27 cellular contexts compared by ENCODE assay signal in genomic region chr15:38021259-38021658, GRCh38.
A peak's percentile ranks its signal among the peaks of the same experiment; 100 is the strongest.
DNase-seq lines count a peak whose midpoint lies in the region; ATAC-seq and TF ChIP-seq lines count a peak whose summit lies in the region.
"Had no signal": no experiment of that assay in that cellular context is flagged by ENCODE, and none has a peak within 500 bp of the region (broad histone marks: within the 10 kb centered on the region; RNA-seq: fewer than 3 reads in every experiment).

No MANE protein-coding gene starts in this region.

- DNase-seq in GM10266 (ENCODE audit: extremely low spot score): peak; percentile 19
- DNase-seq in NCI-H69 (lab: John Stamatoyannopoulos, UW): peak; percentile 11
- no peak for DNase-seq in cerebellar nuclear complex (lab: John Stamatoyannopoulos, UW)
- no peak for DNase-seq in NCI-H2227 (lab: John Stamatoyannopoulos, UW; ENCODE audit: unreplicated experiment)
- DNase-seq in HEK293T (ENCODE audit: extremely low spot score): no peak
- no peak for DNase-seq in NCI-H82 treated with DMSO at 0.1 percent for 48 hours (lab: John Stamatoyannopoulos, UW; ENCODE audit: unreplicated experiment)
- DNase-seq: activated CD4-positive, alpha-beta T cell treated with anti-CD3 and anti-CD28 coated beads for 36 hours; activated CD8-positive, alpha-beta memory T cell treated with anti-CD3 and anti-CD28 coated beads for 24 hours; activated gamma-delta T cell; activated naive CD8-positive, alpha-beta T cell treated with anti-CD3 and anti-CD28 coated beads, Interleukin-2, amount 50 U/mL, for 24 hours; activated T-cell treated with anti-CD3 and anti-CD28 coated beads, Interleukin-2, amount 50 U/mL, for 1 hour; AML-193; caudate nucleus; CD8-positive, alpha-beta memory T cell; DMS 273 treated with DMSO at 0.1 percent for 48 hours; esophagus squamous epithelium; foreskin melanocyte; NCI-H146; NCI-H510A treated with DMSO at 0.1 percent for 48 hours; NK-92 treated with Interleukin-12 subunit alpha and Interleukin-12 subunit beta, amount 100 ng/mL, for 24 hours; PC-9; Right ventricle myocardium superior; stimulated activated CD4-positive, alpha-beta T cell treated with anti-CD3 and anti-CD28 coated beads, Interleukin-4, amount 100 ng/mL, for 1 hour; substantia nigra had no signal

- no peak for TF ChIP-seq CTCF in GM10266 (IDR thresholded peaks at IDR 0.05; ENCODE audit: control insufficient read depth, insufficient read depth, low read depth, missing control alignments)

- ATAC-seq in GM19351 (IDR thresholded peaks at IDR 0.05; ENCODE audit: unreplicated experiment): peak; percentile 49
- ATAC-seq in HG02678 (IDR thresholded peaks at IDR 0.05; ENCODE audit: unreplicated experiment): peak; percentile 65
- ATAC-seq: A549; activated CD4-positive, alpha-beta T cell treated with anti-CD3 and anti-CD28 coated beads for 36 hours; activated naive CD8-positive, alpha-beta T cell treated with anti-CD3 and anti-CD28 coated beads, Interleukin-2, amount 50 U/mL, for 24 hours had no signal

- POLR2A ChIA-PET in HEK293T (lab: Yijun Ruan, JAX): interaction anchor here (0.6 kb wide), 1 partner anchor 409 kb away, joined by 3 read pairs; no protein-coding TSS in a partner anchor

- CTCF ChIA-PET in HEK293T (lab: Yijun Ruan, JAX): no interaction called here

TF ChIP-seq in HEK293T, 16 proteins besides CTCF, POLR2A, EP300 and RAD21:
- TF ChIP-seq HDGF (IDR thresholded peaks at IDR 0.05; ENCODE audit: borderline replicate concordance) (no peak), TARDBP (IDR thresholded peaks at IDR 0.05) (no peak), FOXA1 (IDR thresholded peaks at IDR 0.05) (no peak), NFRKB (IDR thresholded peaks at IDR 0.05) (no peak), FOXM1 (IDR thresholded peaks at IDR 0.05; ENCODE audit: borderline replicate concordance) (no peak), CTBP1 (IDR thresholded peaks at IDR 0.05; ENCODE audit: borderline replicate concordance) (no peak), ZNF384 (IDR thresholded peaks at IDR 0.05) (no peak), BHLHE40 (IDR thresholded peaks at IDR 0.05; ENCODE audit: borderline replicate concordance) (no peak), PKNOX1 (IDR thresholded peaks at IDR 0.05) (no peak), FOXK2 (IDR thresholded peaks at IDR 0.05) (no peak), L3MBTL2 (conservative IDR thresholded peaks at IDR 0.05) (no peak), SP1 (IDR thresholded peaks at IDR 0.05) (no peak), ELF4 (IDR thresholded peaks at IDR 0.05) (no peak), ARNT (IDR thresholded peaks at IDR 0.05) (no peak)
TF ChIP-seq in HEK293T: peak in this region for 0.

Comparison
In these comparisons a context has a peak if more than half of its experiments do, and no peak if none do; other contexts are left out.
1. DNase-seq: peak in GM10266 (single experiment) and NCI-H69 (single experiment); none in cerebellar nuclear complex (0 of 2), NCI-H2227 (single experiment), HEK293T (single experiment) and NCI-H82 treated with DMSO at 0.1 percent for 48 hours (single experiment).